ENCODE assay signal across 12 cellular contexts in the genomic region with DNA sequence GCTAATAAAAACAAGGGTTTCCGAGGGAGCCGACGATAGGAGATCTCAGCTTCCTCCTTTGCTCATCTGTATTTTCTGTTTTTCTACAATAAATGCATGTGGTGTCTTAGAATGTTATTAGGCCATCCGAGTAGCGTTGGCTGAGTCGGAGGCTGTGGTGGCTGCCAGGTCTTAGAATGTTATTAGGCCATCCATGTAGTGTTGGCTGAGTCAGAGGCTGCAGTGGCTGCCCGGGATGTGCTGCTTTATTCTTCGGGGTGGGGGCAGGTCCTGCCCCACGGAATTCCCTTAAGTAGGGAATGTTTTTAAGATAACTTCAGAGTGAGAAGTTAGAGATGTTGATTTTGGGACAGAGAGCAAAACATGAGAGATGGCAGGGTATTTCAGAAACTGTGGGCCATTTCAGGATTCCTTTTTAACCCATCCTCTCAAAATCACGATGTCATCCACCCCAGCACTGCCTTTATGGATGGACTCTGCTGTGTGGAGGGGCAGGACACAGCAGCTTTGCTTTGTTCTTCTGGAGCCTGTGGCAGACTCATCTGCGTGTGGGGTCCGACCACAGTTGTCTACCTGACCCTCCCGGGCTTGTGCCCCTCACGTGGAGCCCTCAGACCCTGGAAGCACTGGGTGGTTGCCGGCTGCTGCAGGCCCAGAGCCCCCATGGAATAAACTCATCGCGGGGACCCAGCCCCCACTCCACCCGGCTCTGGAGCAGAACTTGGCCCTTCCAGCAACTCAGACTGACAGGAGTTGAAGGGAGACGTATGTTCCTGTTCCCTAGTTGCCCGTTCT. TPM values are rescaled to one million over a fixed set of nuclear protein-coding genes. Genes with fewer than 3 reads are reported as not detected.
DNase-seq lines count a peak whose midpoint lies in the region; ATAC-seq and TF ChIP-seq lines count a peak whose summit lies in the region.
"Had no signal": no experiment of that assay in that cellular context is flagged by ENCODE, and none has a peak within 500 bp of the region (broad histone marks: within the 10 kb centered on the region; RNA-seq: fewer than 3 reads in every experiment).

No MANE protein-coding gene starts in this region.

- H3K4me1 Mint-ChIP-seq in WTC11 = peaks cover 4% of the 10 kb centered on the region; the same call in 1 of the 2 replicates
- H3K4me1 Mint-ChIP-seq in stimulated activated effector memory CD8-positive, alpha-beta T cell treated with anti-CD3 and anti-CD28 coated beads, Interleukin-12 subunit alpha, Interleukin-12 subunit beta, amount 100 ng/mL, for 72 hours = peaks cover 6% of the 10 kb centered on the region

- CTCF ChIA-PET in WTC11 (lab: Charles Lee) = interaction anchor here (1.5 kb wide), 1 partner anchor 41 kb away, joined by 4 read pairs; no protein-coding TSS in a partner anchor

- TF ChIP-seq CTCF in WTC11 (IDR thresholded peaks at IDR 0.05) (no peak), fibroblast of the aortic adventitia (IDR thresholded peaks at IDR 0.05; ENCODE audit: insufficient read depth, low read length) (no peak)

- no peaks in the 10 kb centered on the region for H3K27me3 Mint-ChIP-seq in WTC11 (ENCODE audit: low read depth)

- intact Hi-C loops in posterior vena cava (cut with DNase I) = no loop called here

- POLR2A ChIA-PET in WTC11 (lab: Charles Lee) = no interaction called here

- H3K36me3 Mint-ChIP-seq in WTC11 = peaks cover 24% of the 10 kb centered on the region
- H3K36me3 Mint-ChIP-seq in stimulated activated effector memory CD8-positive, alpha-beta T cell treated with anti-CD3 and anti-CD28 coated beads, Interleukin-12 subunit alpha, Interleukin-12 subunit beta, amount 100 ng/mL, for 72 hours = peaks cover 57% of the 10 kb centered on the region

- no peak overlapping the region for H3K4me3 ChIP-seq in fibroblast of the aortic adventitia (ENCODE audit: low read depth, low read length)
- H3K4me3 ChIP-seq: SJCRH30 had no signal

- peak overlapping the region; percentile 65; the same call in 1 of the 2 replicates for H3K27ac Mint-ChIP-seq in WTC11
- no peak overlapping the region for H3K27ac Mint-ChIP-seq in stimulated activated effector memory CD8-positive, alpha-beta T cell treated with anti-CD3 and anti-CD28 coated beads, Interleukin-12 subunit alpha, Interleukin-12 subunit beta, amount 100 ng/mL, for 72 hours

- H3K9me3 Mint-ChIP-seq in WTC11 = no peaks in the 10 kb centered on the region
- no peaks in the 10 kb centered on the region for H3K9me3 Mint-ChIP-seq in stimulated activated effector memory CD8-positive, alpha-beta T cell treated with anti-CD3 and anti-CD28 coated beads, Interleukin-12 subunit alpha, Interleukin-12 subunit beta, amount 100 ng/mL, for 72 hours

- no peak for ATAC-seq in WTC11
- ATAC-seq in GM21515 (IDR thresholded peaks at IDR 0.05; ENCODE audit: unreplicated experiment) = no peak
- no peak for ATAC-seq in stimulated activated effector memory CD8-positive, alpha-beta T cell treated with anti-CD3 and anti-CD28 coated beads, Interleukin-12 subunit alpha, Interleukin-12 subunit beta, amount 100 ng/mL, for 72 hours
- ATAC-seq in GM21526 (IDR thresholded peaks at IDR 0.05; ENCODE audit: low FRiP score, unreplicated experiment) = no peak

- no peak overlapping the region for H3K4me3 Mint-ChIP-seq in WTC11
- no peak overlapping the region for H3K4me3 Mint-ChIP-seq in stimulated activated effector memory CD8-positive, alpha-beta T cell treated with anti-CD3 and anti-CD28 coated beads, Interleukin-12 subunit alpha, Interleukin-12 subunit beta, amount 100 ng/mL, for 72 hours

- DNase-seq in GM03348 (ENCODE audit: low spot score) = peak; percentile 91
- DNase-seq in WTC11 (ENCODE audit: low spot score) = no peak
- DNase-seq in fibroblast of the aortic adventitia (ENCODE audit: low read depth) = peak; percentile 88
- DNase-seq in posterior vena cava (ENCODE audit: low spot score) = peak; percentile 91
- DNase-seq in stimulated activated effector memory CD8-positive, alpha-beta T cell treated with anti-CD3 and anti-CD28 coated beads, Interleukin-12 subunit alpha, Interleukin-12 subunit beta, amount 100 ng/mL, for 72 hours (ENCODE audit: low spot score in 2 of 2) = no peak
- DNase-seq in NCI-H748 treated with DMSO at 0.1 percent for 48 hours (lab: John Stamatoyannopoulos, UW) = no peak
- DNase-seq: activated CD4-positive, CD25-positive, alpha-beta regulatory T cell treated with anti-CD3 and anti-CD28 coated beads, Interleukin-2, amount 50 U/mL, for 72 hours; NCI-H2227 treated with DMSO at 0.1 percent for 48 hours; posterior cingulate gyrus; SJCRH30 had no signal

TF ChIP-seq in WTC11, 78 proteins besides CTCF, POLR2A, EP300 and RAD21 (continues in another document):
- TF ChIP-seq, protein P1, sequence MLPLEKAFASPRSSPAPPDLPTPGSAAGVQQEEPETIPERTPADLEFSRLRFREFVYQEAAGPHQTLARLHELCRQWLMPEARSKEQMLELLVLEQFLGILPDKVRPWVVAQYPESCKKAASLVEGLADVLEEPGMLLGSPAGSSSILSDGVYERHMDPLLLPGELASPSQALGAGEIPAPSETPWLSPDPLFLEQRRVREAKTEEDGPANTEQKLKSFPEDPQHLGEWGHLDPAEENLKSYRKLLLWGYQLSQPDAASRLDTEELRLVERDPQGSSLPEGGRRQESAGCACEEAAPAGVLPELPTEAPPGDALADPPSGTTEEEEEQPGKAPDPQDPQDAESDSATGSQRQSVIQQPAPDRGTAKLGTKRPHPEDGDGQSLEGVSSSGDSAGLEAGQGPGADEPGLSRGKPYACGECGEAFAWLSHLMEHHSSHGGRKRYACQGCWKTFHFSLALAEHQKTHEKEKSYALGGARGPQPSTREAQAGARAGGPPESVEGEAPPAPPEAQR (CRISPR knock-in tag; IDR thresholded peaks at IDR 0.05) = no peak
- TF ChIP-seq, protein P2, sequence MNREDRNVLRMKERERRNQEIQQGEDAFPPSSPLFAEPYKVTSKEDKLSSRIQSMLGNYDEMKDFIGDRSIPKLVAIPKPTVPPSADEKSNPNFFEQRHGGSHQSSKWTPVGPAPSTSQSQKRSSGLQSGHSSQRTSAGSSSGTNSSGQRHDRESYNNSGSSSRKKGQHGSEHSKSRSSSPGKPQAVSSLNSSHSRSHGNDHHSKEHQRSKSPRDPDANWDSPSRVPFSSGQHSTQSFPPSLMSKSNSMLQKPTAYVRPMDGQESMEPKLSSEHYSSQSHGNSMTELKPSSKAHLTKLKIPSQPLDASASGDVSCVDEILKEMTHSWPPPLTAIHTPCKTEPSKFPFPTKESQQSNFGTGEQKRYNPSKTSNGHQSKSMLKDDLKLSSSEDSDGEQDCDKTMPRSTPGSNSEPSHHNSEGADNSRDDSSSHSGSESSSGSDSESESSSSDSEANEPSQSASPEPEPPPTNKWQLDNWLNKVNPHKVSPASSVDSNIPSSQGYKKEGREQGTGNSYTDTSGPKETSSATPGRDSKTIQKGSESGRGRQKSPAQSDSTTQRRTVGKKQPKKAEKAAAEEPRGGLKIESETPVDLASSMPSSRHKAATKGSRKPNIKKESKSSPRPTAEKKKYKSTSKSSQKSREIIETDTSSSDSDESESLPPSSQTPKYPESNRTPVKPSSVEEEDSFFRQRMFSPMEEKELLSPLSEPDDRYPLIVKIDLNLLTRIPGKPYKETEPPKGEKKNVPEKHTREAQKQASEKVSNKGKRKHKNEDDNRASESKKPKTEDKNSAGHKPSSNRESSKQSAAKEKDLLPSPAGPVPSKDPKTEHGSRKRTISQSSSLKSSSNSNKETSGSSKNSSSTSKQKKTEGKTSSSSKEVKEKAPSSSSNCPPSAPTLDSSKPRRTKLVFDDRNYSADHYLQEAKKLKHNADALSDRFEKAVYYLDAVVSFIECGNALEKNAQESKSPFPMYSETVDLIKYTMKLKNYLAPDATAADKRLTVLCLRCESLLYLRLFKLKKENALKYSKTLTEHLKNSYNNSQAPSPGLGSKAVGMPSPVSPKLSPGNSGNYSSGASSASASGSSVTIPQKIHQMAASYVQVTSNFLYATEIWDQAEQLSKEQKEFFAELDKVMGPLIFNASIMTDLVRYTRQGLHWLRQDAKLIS (CRISPR knock-in tag; IDR thresholded peaks at IDR 0.05; ENCODE audit: borderline replicate concordance) = no peak
- TF ChIP-seq GRHL2 (CRISPR knock-in tag; IDR thresholded peaks at IDR 0.05; ENCODE audit: insufficient replicate concordance, severe bottlenecking) = no peak
- no peak for TF ChIP-seq ZNF138 (CRISPR knock-in tag; conservative IDR thresholded peaks at IDR 0.05)
- TF ChIP-seq, protein P3, sequence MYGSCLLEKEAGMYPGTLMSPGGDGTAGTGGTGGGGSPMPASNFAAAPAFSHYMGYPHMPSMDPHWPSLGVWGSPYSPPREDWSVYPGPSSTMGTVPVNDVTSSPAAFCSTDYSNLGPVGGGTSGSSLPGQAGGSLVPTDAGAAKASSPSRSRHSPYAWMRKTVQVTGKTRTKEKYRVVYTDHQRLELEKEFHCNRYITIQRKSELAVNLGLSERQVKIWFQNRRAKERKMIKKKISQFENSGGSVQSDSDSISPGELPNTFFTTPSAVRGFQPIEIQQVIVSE (CRISPR knock-in tag; IDR thresholded peaks at IDR 0.05; ENCODE audit: borderline replicate concordance) = no peak
- TF ChIP-seq, protein P4, sequence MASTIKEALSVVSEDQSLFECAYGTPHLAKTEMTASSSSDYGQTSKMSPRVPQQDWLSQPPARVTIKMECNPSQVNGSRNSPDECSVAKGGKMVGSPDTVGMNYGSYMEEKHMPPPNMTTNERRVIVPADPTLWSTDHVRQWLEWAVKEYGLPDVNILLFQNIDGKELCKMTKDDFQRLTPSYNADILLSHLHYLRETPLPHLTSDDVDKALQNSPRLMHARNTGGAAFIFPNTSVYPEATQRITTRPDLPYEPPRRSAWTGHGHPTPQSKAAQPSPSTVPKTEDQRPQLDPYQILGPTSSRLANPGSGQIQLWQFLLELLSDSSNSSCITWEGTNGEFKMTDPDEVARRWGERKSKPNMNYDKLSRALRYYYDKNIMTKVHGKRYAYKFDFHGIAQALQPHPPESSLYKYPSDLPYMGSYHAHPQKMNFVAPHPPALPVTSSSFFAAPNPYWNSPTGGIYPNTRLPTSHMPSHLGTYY (CRISPR knock-in tag; IDR thresholded peaks at IDR 0.05) = no peak
- TF ChIP-seq GABPB1 (CRISPR knock-in tag; IDR thresholded peaks at IDR 0.05) = no peak
- TF ChIP-seq JAZF1 (CRISPR knock-in tag; IDR thresholded peaks at IDR 0.05) = no peak
- no peak for TF ChIP-seq GTF2I (CRISPR knock-in tag; conservative IDR thresholded peaks at IDR 0.05)
- no peak for TF ChIP-seq CREM (CRISPR knock-in tag; IDR thresholded peaks at IDR 0.05)

RNA-seq across cellular contexts. Expression of a gene that starts 20.4 kb away (rescaled TPM):
- total RNA-seq in WTC11 (2021) (37.8 to 49.5 TPM (median 39.4 TPM) in 3 replicates), fibroblast of the aortic adventitia (ENCODE audit: low replicate concordance) (21.1 and 31.6 TPM in 2 replicates), posterior vena cava (10 to 100 TPM; 31.8 to 34.7 TPM)

RNA-seq across cellular contexts. Expression of a gene that starts 38.6 kb away (rescaled TPM):
- total RNA-seq in WTC11 (2021) = 2.9 to 3.4 TPM (median 3.3 TPM) in 3 replicates
- not detected in 2 replicates for total RNA-seq in fibroblast of the aortic adventitia (ENCODE audit: low replicate concordance)
- not detected for total RNA-seq in posterior vena cava
- total RNA-seq: SJCRH30 had no signal

RNA-seq across cellular contexts. Expression of a gene that starts 44.1 kb away (rescaled TPM):
- 146 to 160 TPM (median 147 TPM) in 3 replicates for total RNA-seq in WTC11 (2021)
- 73.8 and 81.3 TPM in 2 replicates for total RNA-seq in fibroblast of the aortic adventitia (ENCODE audit: low replicate concordance)
- 10 to 100 TPM; 60.9 to 70.3 TPM for total RNA-seq in posterior vena cava

Comparison
In these comparisons a context has a peak if more than half of its experiments do, and no peak if none do; other contexts are left out.
1. DNase-seq: peak in GM03348 (single experiment), fibroblast of the aortic adventitia (single experiment) and posterior vena cava (single experiment); none in WTC11 (single experiment), stimulated activated effector memory CD8-positive, alpha-beta T cell treated with anti-CD3 and anti-CD28 coated beads, Interleukin-12 subunit alpha, Interleukin-12 subunit beta, amount 100 ng/mL, for 72 hours (0 of 2) and NCI-H748 treated with DMSO at 0.1 percent for 48 hours (single experiment).